In genomic region chr2:144441711-144442141, GRCh38 we compare ENCODE assay signal across 17 cellular contexts.
A peak's percentile ranks its signal among the peaks of the same experiment; 100 is the strongest.
DNase-seq lines count a peak whose midpoint lies in the region; ATAC-seq and TF ChIP-seq lines count a peak whose summit lies in the region.
"Had no signal": no experiment of that assay in that cellular context is flagged by ENCODE, and none has a peak within 500 bp of the region (broad histone marks: within the 10 kb centered on the region; RNA-seq: fewer than 3 reads in every experiment).

No MANE protein-coding gene starts in this region.

- H3K27ac ChIP-seq in left ventricle myocardium inferior (replicated peaks) = peak overlapping the region; percentile 50
- H3K27ac ChIP-seq: parathyroid adenoma, thyroid gland had no signal

- intact Hi-C loops in left ventricle myocardium inferior (cut with micrococcal nuclease) = no loop called here
- intact Hi-C loops in left cardiac atrium (cut with DNase I) = no loop called here

- no peaks in the 10 kb centered on the region for H3K36me3 ChIP-seq in left ventricle myocardium inferior
- H3K36me3 ChIP-seq: thyroid gland had no signal

- H3K4me1 Mint-ChIP-seq in brain = peaks cover 95% of the 10 kb centered on the region
- H3K4me1 Mint-ChIP-seq in nephron progenitor cell = peaks cover 74% of the 10 kb centered on the region
- H3K4me1 Mint-ChIP-seq in type B pancreatic cell (ENCODE audit: unreplicated experiment) = peaks cover 47% of the 10 kb centered on the region
- H3K4me1 Mint-ChIP-seq: CD4-positive, alpha-beta memory T cell had no signal

- ATAC-seq in left cardiac atrium (no peak), HG03108 (IDR thresholded peaks at IDR 0.05; ENCODE audit: unreplicated experiment) (no peak)

- H3K4me1 ChIP-seq in left ventricle myocardium inferior = peaks cover 72% of the 10 kb centered on the region
- H3K4me1 ChIP-seq: parathyroid adenoma, thyroid gland had no signal

- H3K27ac Mint-ChIP-seq in brain (peak overlapping the region in 4 of 5 experiments; percentile 2 to 91 (median 64)), nephron progenitor cell (peak overlapping the region; percentile 46), type B pancreatic cell (no peak overlapping the region)
- H3K27ac Mint-ChIP-seq: CD4-positive, alpha-beta memory T cell; T-helper 1 cell treated with Interleukin-12 subunit alpha and Interleukin-12 subunit beta and Interleukin-4 antibody, amounts not matched to agents 30 μg/mL and 1 μg/mL, for 36 hours had no signal

- H3K9me3 Mint-ChIP-seq in brain (peaks cover 0 to 2% (median 0%) of the 10 kb centered on the region in 5 experiments), nephron progenitor cell (no peaks in the 10 kb centered on the region), type B pancreatic cell (peaks cover 12% of the 10 kb centered on the region)
- H3K9me3 Mint-ChIP-seq: CD4-positive, alpha-beta memory T cell; T-helper 1 cell treated with Interleukin-12 subunit alpha and Interleukin-12 subunit beta and Interleukin-4 antibody, amounts not matched to agents 30 μg/mL and 1 μg/mL, for 36 hours had no signal

- H3K4me3 Mint-ChIP-seq in brain (peak overlapping the region in 1 of 5 experiments; percentile 36), nephron progenitor cell (peak overlapping the region; percentile 9), type B pancreatic cell (peak overlapping the region; percentile 25)
- H3K4me3 Mint-ChIP-seq: CD4-positive, alpha-beta memory T cell; T-helper 1 cell treated with Interleukin-12 subunit alpha and Interleukin-12 subunit beta and Interleukin-4 antibody, amounts not matched to agents 30 μg/mL and 1 μg/mL, for 36 hours had no signal

- H3K4me3 ChIP-seq in left ventricle myocardium inferior = no peak overlapping the region
- H3K4me3 ChIP-seq: thyroid gland had no signal

- H3K36me3 Mint-ChIP-seq in brain (peaks cover 26% of the 10 kb centered on the region), nephron progenitor cell (ENCODE audit: low read depth) (peaks cover 29% of the 10 kb centered on the region), type B pancreatic cell (peaks cover 25% of the 10 kb centered on the region)
- H3K36me3 Mint-ChIP-seq: CD4-positive, alpha-beta memory T cell had no signal

- no peaks in the 10 kb centered on the region for H3K9me3 ChIP-seq in left ventricle myocardium inferior (replicated peaks)
- H3K9me3 ChIP-seq: thyroid gland had no signal

- no peaks in the 10 kb centered on the region for H3K27me3 ChIP-seq in left ventricle myocardium inferior (ENCODE audit: low read depth)
- H3K27me3 ChIP-seq: thyroid gland had no signal

- H3K27me3 Mint-ChIP-seq in brain = no peaks in the 10 kb centered on the region
- no peaks in the 10 kb centered on the region for H3K27me3 Mint-ChIP-seq in nephron progenitor cell (ENCODE audit: low read depth, poor library complexity)
- peaks cover 38% of the 10 kb centered on the region for H3K27me3 Mint-ChIP-seq in type B pancreatic cell
- H3K27me3 Mint-ChIP-seq: CD4-positive, alpha-beta memory T cell had no signal

- TF ChIP-seq CTCF in left ventricle myocardium inferior (IDR thresholded peaks at IDR 0.05; ENCODE audit: borderline replicate concordance) = no peak
- TF ChIP-seq CTCF in brain (conservative IDR thresholded peaks at IDR 0.05) = no peak
- TF ChIP-seq CTCF in nephron progenitor cell (IDR thresholded peaks at IDR 0.05) = no peak
- no peak for TF ChIP-seq CTCF in type B pancreatic cell (conservative IDR thresholded peaks at IDR 0.05)

- DNase-seq in left ventricle myocardium inferior = no peak
- no peak for DNase-seq in left cardiac atrium
- DNase-seq in nephron progenitor cell = no peak
- DNase-seq in type B pancreatic cell (ENCODE audit: extremely low spot score, unreplicated experiment) = no peak
- DNase-seq in DMS79 treated with DMSO at 0.1 percent for 48 hours (lab: John Stamatoyannopoulos, UW) = no peak
- no peak for DNase-seq in NCI-H2081 treated with DMSO at 0.1 percent for 48 hours (lab: John Stamatoyannopoulos, UW)
- DNase-seq: activated CD4-positive, CD25-positive, alpha-beta regulatory T cell treated with anti-CD3 and anti-CD28 coated beads, Interleukin-2, amount 50 U/mL, for 72 hours; amniotic stem cell; CD4-positive, alpha-beta memory T cell; foreskin melanocyte; NCI-H1694 treated with DMSO at 0.1 percent for 48 hours; stimulated activated CD4-positive, alpha-beta T cell treated with anti-CD3 and anti-CD28 coated beads, Interleukin-4, amount 100 ng/mL, for 24 hours; thyroid gland had no signal
